In the genomic region with DNA sequence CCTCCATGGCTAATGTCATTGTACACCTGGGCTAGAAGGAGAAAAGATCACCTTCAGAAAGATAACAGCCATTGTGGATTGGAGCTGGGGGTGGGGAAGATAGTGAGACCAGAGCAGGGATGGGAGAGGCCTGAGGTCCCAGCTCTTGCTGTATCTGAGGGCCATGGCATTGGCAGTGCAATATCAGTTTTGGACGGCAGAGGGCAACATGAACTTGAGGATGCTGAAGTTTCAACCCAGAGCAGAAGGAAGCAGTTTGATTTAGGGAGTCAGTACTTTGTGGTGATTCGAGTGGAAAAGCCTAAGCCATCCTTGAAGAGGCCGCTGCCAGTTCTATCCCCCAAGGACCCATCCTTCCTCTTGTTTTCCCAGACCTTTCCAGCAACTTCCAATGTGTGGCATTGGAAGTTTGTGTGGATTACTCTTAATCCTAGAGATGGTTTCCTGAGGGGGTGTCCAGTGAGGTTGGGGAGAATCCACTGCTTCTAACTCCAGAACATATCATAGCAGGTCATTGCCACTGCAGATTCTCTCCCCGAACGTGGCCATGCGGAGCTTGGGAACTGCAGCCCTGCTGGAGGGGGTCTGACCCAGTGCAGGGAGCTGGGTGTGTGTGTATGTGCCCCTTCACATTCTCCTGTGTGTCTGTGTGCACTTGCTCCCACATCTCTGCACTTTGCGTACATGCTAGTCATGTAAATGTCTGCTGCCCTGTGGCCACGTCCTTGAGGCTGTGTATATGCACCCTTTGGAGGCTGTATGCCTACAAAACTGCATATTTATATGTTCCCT, we compare ENCODE assay signal across 8 cellular contexts. TPM values are rescaled to one million over a fixed set of nuclear protein-coding genes. Genes with fewer than 3 reads are reported as not detected.
DNase-seq lines count a peak whose midpoint lies in the region; ATAC-seq and TF ChIP-seq lines count a peak whose summit lies in the region.

No MANE protein-coding gene starts in this region.

- H3K27ac ChIP-seq in WERI-Rb-1 (no peak overlapping the region), breast epithelium (no peak overlapping the region)

- no peaks in the 10 kb centered on the region for H3K4me1 ChIP-seq in breast epithelium

- H3K9me3 ChIP-seq in WERI-Rb-1 (ENCODE audit: severe bottlenecking) (peaks cover 4% of the 10 kb centered on the region), breast epithelium (no peaks in the 10 kb centered on the region)

- H3K4me3 ChIP-seq in BJ (ENCODE audit: low read depth, low read length) (no peak overlapping the region), WERI-Rb-1 (ENCODE audit: low read depth, low read length) (no peak overlapping the region), breast epithelium (no peak overlapping the region)

- CTCF ChIA-PET in BJ (lab: Yijun Ruan, JAX): interaction anchor here (0.6 to 17.3 kb wide), 36 partner anchors 8 to 260 kb away, joined by 3 to 514 read pairs (median 4); a partner anchor contains a TSS

- H3K27me3 ChIP-seq in BJ (ENCODE audit: control insufficient read depth, insufficient read depth, low read length) (no peaks in the 10 kb centered on the region; the same call in 1 of the 2 replicates), WERI-Rb-1 (ENCODE audit: insufficient read depth, low read depth, severe bottlenecking) (no peaks in the 10 kb centered on the region), breast epithelium (no peaks in the 10 kb centered on the region)

- intact Hi-C loops in breast epithelium (cut with DNase I; ENCODE audit: low total_unique reads): no loop called here

- no peak for ATAC-seq in HG03139 (IDR thresholded peaks at IDR 0.05; ENCODE audit: unreplicated experiment)

- TF ChIP-seq CTCF in BJ (IDR thresholded peaks at IDR 0.05; ENCODE audit: insufficient read depth, low read depth, low read length) (peak; percentile 88), WERI-Rb-1 (IDR thresholded peaks at IDR 0.05; ENCODE audit: low read depth, low read length) (peak; percentile 100), breast epithelium (IDR thresholded peaks at IDR 0.05) (peak; percentile 84 to 98 (median 92))

- DNase-seq in BJ (ENCODE audit: low read depth) (no peak), H4 (ENCODE audit: low spot score) (peak; percentile 79), NCI-H2171 (lab: John Stamatoyannopoulos, UW) (peak; percentile 57), WERI-Rb-1 (peak; percentile 96), breast epithelium (ENCODE audit: low spot score in 2 of 2) (peak; percentile 75 to 82), islet precursor cell (peak; percentile 90)
- DNase-seq in stimulated activated CD4-positive, alpha-beta T cell treated with anti-CD3 and anti-CD28 coated beads, Interleukin-15, amount 100 ng/mL, for 24 hours: peak; percentile 81

- H3K36me3 ChIP-seq in BJ (ENCODE audit: control insufficient read depth, insufficient read depth, low read length) (no peaks in the 10 kb centered on the region), WERI-Rb-1 (no peaks in the 10 kb centered on the region), breast epithelium (no peaks in the 10 kb centered on the region)

- no peak for TF ChIP-seq POLR2A in breast epithelium (IDR thresholded peaks at IDR 0.05)

- POLR2A ChIA-PET in BJ (lab: Charles Lee): interaction anchor here (0.5 to 1.8 kb wide), 2 partner anchors 58 to 205 kb away, joined by 3 to 6 read pairs; no protein-coding TSS in a partner anchor

RNA-seq across cellular contexts. Expression of a gene that starts 24.1 kb away (rescaled TPM):
- not detected in 2 replicates for polyA plus RNA-seq in BJ (2011; rRNA removed)
- not detected in 2 replicates for polyA minus RNA-seq in BJ (2011; rRNA and poly(A)+ RNA removed)
- not detected in 2 replicates for total RNA-seq in H4 (2014; rRNA removed; shearing (Covaris generic))
- total RNA-seq in breast epithelium: not detected
